2 cellular contexts compared by ENCODE assay signal in genomic region chr6:10266462-10266861, GRCh38.
TF ChIP-seq lines count a peak whose summit lies in the region.

No MANE protein-coding gene starts in this region.

TF ChIP-seq in H1, 55 proteins besides CTCF, POLR2A, EP300 and RAD21:
- no peak for TF ChIP-seq YY1 (IDR thresholded peaks at IDR 0.05; ENCODE audit: low read depth, low read length)
- no peak for TF ChIP-seq SIN3A (conservative IDR thresholded peaks at IDR 0.05 in 1 of 2, IDR thresholded peaks at IDR 0.05 in 1 of 2; ENCODE audit: low read depth in 1 of 2, low read length in 2 of 2)
- TF ChIP-seq KDM4A (IDR thresholded peaks at IDR 0.05; ENCODE audit: low read depth, low read length, severe bottlenecking): no peak
- no peak for TF ChIP-seq CHD2 (IDR thresholded peaks at IDR 0.05; ENCODE audit: low read length)
- TF ChIP-seq, protein P1, sequence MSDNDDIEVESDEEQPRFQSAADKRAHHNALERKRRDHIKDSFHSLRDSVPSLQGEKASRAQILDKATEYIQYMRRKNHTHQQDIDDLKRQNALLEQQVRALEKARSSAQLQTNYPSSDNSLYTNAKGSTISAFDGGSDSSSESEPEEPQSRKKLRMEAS (IDR thresholded peaks at IDR 0.05): peak; percentile 28; the same call in 1 of the 2 replicates

TF ChIP-seq in SK-N-SH, 30 proteins besides CTCF, POLR2A, EP300 and RAD21:
- TF ChIP-seq TEAD4 (IDR thresholded peaks at IDR 0.05; ENCODE audit: borderline replicate concordance, insufficient read depth) (no peak), SMC3 (IDR thresholded peaks at IDR 0.05; ENCODE audit: low read depth, low read length) (no peak), TCF12 (IDR thresholded peaks at IDR 0.05) (no peak), MXI1 (IDR thresholded peaks at IDR 0.05; ENCODE audit: low read depth, low read length) (no peak), TAF1 (IDR thresholded peaks at IDR 0.05; ENCODE audit: borderline replicate concordance, low read depth, low read length) (no peak), MEF2A (IDR thresholded peaks at IDR 0.05; ENCODE audit: borderline replicate concordance, low read depth) (no peak), GATA2 (CRISPR knock-in tag; IDR thresholded peaks at IDR 0.05) (no peak), RXRA (IDR thresholded peaks at IDR 0.05; ENCODE audit: borderline replicate concordance, low read depth) (no peak), EZH2phosphoT487 (IDR thresholded peaks at IDR 0.05; ENCODE audit: borderline replicate concordance, low read depth) (no peak), FOSL2 (IDR thresholded peaks at IDR 0.05; ENCODE audit: borderline replicate concordance, low read depth) (no peak), NRF1 (IDR thresholded peaks at IDR 0.05; ENCODE audit: low read depth, low read length) (no peak)
- TF ChIP-seq, protein P1 (IDR thresholded peaks at IDR 0.05; ENCODE audit: low read depth): no peak
TF ChIP-seq in SK-N-SH: peak in this region for 0.
